In genomic region chr22:35299717-35300497, GRCh38 we compare ENCODE assay signal across 8 cellular contexts. TPM values are rescaled to one million over a fixed set of nuclear protein-coding genes. Genes with fewer than 3 reads are reported as not detected.
DNase-seq lines count a peak whose midpoint lies in the region; ATAC-seq and TF ChIP-seq lines count a peak whose summit lies in the region.

Gene TOM1, plus strand, starts transcription at chr22:35299894. Its CDS starts 35 bp downstream, at chr22:35299929.

- H3K27ac ChIP-seq in Panc1 (ENCODE audit: low read length) (peak within 1 kb of the TSS; percentile 83), esophagus (ENCODE audit: low read depth in 2 of 2, low read length in 1 of 2) (peak within 1 kb of the TSS; percentile 96 to 97)

- peak within 1 kb of the TSS; percentile 80 for H3K4me3 Mint-ChIP-seq in activated T-cell treated with anti-CD3 and anti-CD28 coated beads, Interleukin-2, amount 50 U/mL, for 4 hours

- no peaks in the 10 kb centered on the region for H3K27me3 ChIP-seq in Panc1 (ENCODE audit: control insufficient read depth, insufficient read depth, low read length)
- H3K27me3 ChIP-seq in esophagus (ENCODE audit: control insufficient read depth in 1 of 2, insufficient read depth in 2 of 2, low read length in 2 of 2): no peaks in the 10 kb centered on the region
- no peaks in the 10 kb centered on the region for H3K27me3 ChIP-seq in mucosa of stomach (ENCODE audit: control insufficient read depth, insufficient read depth, low read length)

- H3K9me3 ChIP-seq in Panc1 (ENCODE audit: control insufficient read depth, insufficient read depth, low read depth, low read length) (no peaks in the 10 kb centered on the region), esophagus (ENCODE audit: control insufficient read depth in 2 of 2, insufficient read depth in 1 of 2, low read depth in 1 of 2, low read length in 1 of 2) (no peaks in the 10 kb centered on the region), mucosa of stomach (ENCODE audit: control insufficient read depth, low read length) (no peaks in the 10 kb centered on the region)

- no peak for TF ChIP-seq CTCF in Panc1 (IDR thresholded peaks at IDR 0.05)

- BruUV-seq in Panc1 (replicated peaks; lab: Mats Ljungman, UMichigan): no TSS peak

- POLR2A ChIA-PET in Panc1 (lab: Charles Lee): no interaction called here

- peak within 1 kb of the TSS; percentile 89 for H3K9ac ChIP-seq in mucosa of stomach (ENCODE audit: low read length)

- intact Hi-C loops in Panc1 (cut with micrococcal nuclease; ENCODE audit: unreplicated experiment): no loop called here

- in situ Hi-C loops in Panc1 (cut with HindIII; ENCODE audit: low pct_unique_long_range_greater_than_20kb, low sequenced_read_pairs): no loop called here

- DNase-seq in DMS153 treated with DMSO at 0.1 percent for 48 hours (lab: John Stamatoyannopoulos, UW; ENCODE audit: unreplicated experiment): peak; percentile 95
- peak; percentile 98 for DNase-seq in KG1 (lab: John Stamatoyannopoulos, UW)
- peak; percentile 80 for DNase-seq in Panc1 (ENCODE audit: low read depth, low spot score)
- DNase-seq in activated T-cell treated with anti-CD3 and anti-CD28 coated beads, Interleukin-2, amount 50 U/mL, for 4 hours: peak; percentile 98
- peak; percentile 95 to 96 for DNase-seq in stimulated activated CD8-positive, alpha-beta memory T cell treated with anti-CD3 and anti-CD28 coated beads, Interleukin-7, amount 100 ng/mL, for 1 hour (ENCODE audit: low read depth in 2 of 2)

- H3K4me3 ChIP-seq in Panc1 (ENCODE audit: low read depth in 2 of 2, low read length in 2 of 2) (peak within 1 kb of the TSS; percentile 79 to 84), esophagus (ENCODE audit: low read depth in 1 of 2, low read length in 2 of 2) (peak within 1 kb of the TSS; percentile 60 to 76), mucosa of stomach (ENCODE audit: low read length) (peak within 1 kb of the TSS; percentile 85)

- peak; percentile 93 for ATAC-seq in GM21723 (IDR thresholded peaks at IDR 0.05; ENCODE audit: unreplicated experiment)
- ATAC-seq in Panc1: peak; percentile 96
- ATAC-seq in activated T-cell treated with anti-CD3 and anti-CD28 coated beads, Interleukin-2, amount 50 U/mL, for 4 hours: peak; percentile 97 to 98

- H3K36me3 Mint-ChIP-seq in activated T-cell treated with anti-CD3 and anti-CD28 coated beads, Interleukin-2, amount 50 U/mL, for 4 hours (ENCODE audit: insufficient read depth): peaks cover 6% of the 10 kb centered on the region

- CTCF ChIA-PET in Panc1 (lab: Charles Lee): interaction anchor here (0.5 kb wide), 1 partner anchor 96 kb away, joined by 6 read pairs; no protein-coding TSS in a partner anchor

- H3K9me3 Mint-ChIP-seq in activated T-cell treated with anti-CD3 and anti-CD28 coated beads, Interleukin-2, amount 50 U/mL, for 4 hours: no peaks in the 10 kb centered on the region

- 0% methylated on average over 59 of the region's 59 CpGs for WGBS in esophagus, 2 donors

- no peaks in the 10 kb centered on the region for H3K27me3 Mint-ChIP-seq in activated T-cell treated with anti-CD3 and anti-CD28 coated beads, Interleukin-2, amount 50 U/mL, for 4 hours (ENCODE audit: low read depth)

- H3K4me1 ChIP-seq in Panc1 (ENCODE audit: control insufficient read depth, insufficient read depth, low read length) (peaks cover 9% of the 10 kb centered on the region), esophagus (ENCODE audit: control insufficient read depth in 2 of 2, insufficient read depth in 2 of 2, low read length in 1 of 2) (peaks cover 0 to 5% of the 10 kb centered on the region in 2 donors), mucosa of stomach (ENCODE audit: control insufficient read depth, insufficient read depth, low read length) (no peaks in the 10 kb centered on the region)

- H3K36me3 ChIP-seq in Panc1 (ENCODE audit: control insufficient read depth, insufficient read depth, low read length) (0 out of 2 replicates have a peak, but pooled peaks cover 2% of the 10 kb centered on the region), esophagus (ENCODE audit: control insufficient read depth in 2 of 2, insufficient read depth in 2 of 2, low read length in 1 of 2) (peaks cover 0 to 3% of the 10 kb centered on the region in 2 donors), mucosa of stomach (ENCODE audit: control insufficient read depth, insufficient read depth, low read length) (no peaks in the 10 kb centered on the region)

- H3K4me1 Mint-ChIP-seq in activated T-cell treated with anti-CD3 and anti-CD28 coated beads, Interleukin-2, amount 50 U/mL, for 4 hours (ENCODE audit: low read depth): peaks cover 37% of the 10 kb centered on the region

RNA-seq across cellular contexts. Expression of gene TOM1, which starts in this region (rescaled TPM):
- 32.7 TPM for total RNA-seq in Panc1 (2021; ENCODE audit: unreplicated experiment)
- polyA plus RNA-seq in Panc1 (2012; ENCODE audit: insufficient read length): 42.5 TPM
- 10 to 100 TPM; 20.5 to 24.7 (median 23.0) TPM for total RNA-seq in activated T-cell treated with anti-CD3 and anti-CD28 coated beads, Interleukin-2, amount 50 U/mL, for 4 hours
- 10 to 100 TPM; 86.4 to 88.0 TPM for polyA plus RNA-seq in esophagus

Comparison
In these comparisons a context has a peak if more than half of its experiments do, and no peak if none do; other contexts are left out.
1. Peak in every context shown above with its lines: DNase-seq, ATAC-seq, H3K4me3 ChIP-seq and H3K27ac ChIP-seq.